Comparison of ENCODE assay signal across 1 cellular context in genomic region chr5:53874409-53874808, GRCh38.
TF ChIP-seq lines count a peak whose summit lies in the region.

No MANE protein-coding gene starts in this region.

TF ChIP-seq in HepG2, 621 proteins besides CTCF, POLR2A, EP300 and RAD21 (continued from another document):
- TF ChIP-seq AHDC1 (CRISPR knock-in tag; IDR thresholded peaks at IDR 0.05; ENCODE audit: borderline replicate concordance) (no peak), ZBTB40 (IDR thresholded peaks at IDR 0.05) (no peak), ZBTB40 (CRISPR knock-in tag; IDR thresholded peaks at IDR 0.05) (no peak), MTF2 (CRISPR knock-in tag; IDR thresholded peaks at IDR 0.05; ENCODE audit: borderline replicate concordance) (no peak)
